Comparison of ENCODE assay signal across 17 cellular contexts in genomic region chr13:107441279-107441678, GRCh38.
A peak's percentile ranks its signal among the peaks of the same experiment; 100 is the strongest.
DNase-seq lines count a peak whose midpoint lies in the region; ATAC-seq, FAIRE-seq and TF ChIP-seq lines count a peak whose summit lies in the region.
"Had no signal": no experiment of that assay in that cellular context is flagged by ENCODE, and none has a peak within 500 bp of the region (broad histone marks: within the 10 kb centered on the region; RNA-seq: fewer than 3 reads in every experiment).

No MANE protein-coding gene starts in this region.

- H3K9me3 ChIP-seq in endothelial cell of umbilical vein (replicated peaks; ENCODE audit: control insufficient read depth, insufficient read depth, low read length) (no peaks in the 10 kb centered on the region), heart right ventricle (no peaks in the 10 kb centered on the region)

- intact Hi-C loops in endothelial cell of umbilical vein (cut with micrococcal nuclease) (no loop called here), heart right ventricle (cut with DNase I) (no loop called here)

- DNase-seq in Caki2 (ENCODE audit: low read depth) (peak; percentile 35), RKO (ENCODE audit: low spot score) (peak; percentile 62), endothelial cell of umbilical vein (ENCODE audit: low read depth, low spot score) (no peak), non-pigmented ciliary epithelial cell (ENCODE audit: low read depth) (peak; percentile 85), chondrocyte (ENCODE audit: low spot score) (no peak), heart right ventricle (no peak), substantia nigra (lab: John Stamatoyannopoulos, UW) (no peak)
- DNase-seq: activated CD4-positive, alpha-beta memory T cell treated with anti-CD3 and anti-CD28 coated beads for 36 hours; activated naive CD8-positive, alpha-beta T cell treated with anti-CD3 and anti-CD28 coated beads, Interleukin-2, amount 10 ng/mL, durations not matched to agents 7 days and 5 days; activated T-cell treated with anti-CD3 and anti-CD28 coated beads, Interleukin-2, amount 50 U/mL, for 24 hours; endodermal cell; NCI-H2081; NCI-H69 had no signal

- POLR2A ChIA-PET in endothelial cell of umbilical vein (lab: Charles Lee): no interaction called here

- dilution Hi-C loops in endothelial cell of umbilical vein (cut with MboI; ENCODE audit: extremely low pct_ligation_motif_present, low sequenced_read_pairs): no loop called here

- H3K36me3 ChIP-seq in endothelial cell of umbilical vein (ENCODE audit: control insufficient read depth in 2 of 2, extremely low read depth in 1 of 2, insufficient read depth in 2 of 2, low read length in 2 of 2) (no peaks in the 10 kb centered on the region), heart right ventricle (no peaks in the 10 kb centered on the region)

- H3K79me2 ChIP-seq in endothelial cell of umbilical vein (ENCODE audit: control insufficient read depth, insufficient read depth, low read length): no peaks in the 10 kb centered on the region

- no peak overlapping the region for H3K9ac ChIP-seq in endothelial cell of umbilical vein (replicated peaks; ENCODE audit: extremely low read depth, insufficient read depth, low read length)

- H3K36me3 Mint-ChIP-seq in chondrocyte (ENCODE audit: low read depth): no peaks in the 10 kb centered on the region
- H3K36me3 Mint-ChIP-seq: activated CD4-positive, alpha-beta memory T cell treated with anti-CD3 and anti-CD28 coated beads for 36 hours; activated naive CD8-positive, alpha-beta T cell treated with anti-CD3 and anti-CD28 coated beads, Interleukin-2, amount 10 ng/mL, durations not matched to agents 7 days and 5 days; memory B cell had no signal

- H3K4me2 ChIP-seq in endothelial cell of umbilical vein (ENCODE audit: insufficient read depth, low read length): no peak overlapping the region

- H3K4me1 ChIP-seq in endothelial cell of umbilical vein (ENCODE audit: control insufficient read depth, extremely low read depth, insufficient read depth, low read length) (no peaks in the 10 kb centered on the region), heart right ventricle (no peaks in the 10 kb centered on the region)

- no peaks in the 10 kb centered on the region for H3K9me1 ChIP-seq in endothelial cell of umbilical vein (replicated peaks; ENCODE audit: control insufficient read depth, extremely low read depth, insufficient read depth, low read length)

- H3K27ac ChIP-seq in endothelial cell of umbilical vein (ENCODE audit: insufficient read depth, low read depth, low read length) (no peak overlapping the region), heart right ventricle (no peak overlapping the region), substantia nigra (ENCODE audit: low read depth, low read length, poor library complexity, severe bottlenecking) (no peak overlapping the region)

- no peaks in the 10 kb centered on the region for H3K9me3 Mint-ChIP-seq in chondrocyte (ENCODE audit: low read depth)
- H3K9me3 Mint-ChIP-seq: endodermal cell, nephron had no signal

- FAIRE-seq in endothelial cell of umbilical vein (lab: Jason Lieb, UNC): no peak

- H3K4me1 Mint-ChIP-seq in chondrocyte (ENCODE audit: low read depth): peaks cover 17% of the 10 kb centered on the region
- H3K4me1 Mint-ChIP-seq: activated naive CD8-positive, alpha-beta T cell treated with anti-CD3 and anti-CD28 coated beads, Interleukin-2, amount 10 ng/mL, durations not matched to agents 7 days and 5 days; central memory CD8-positive, alpha-beta T cell; endodermal cell; memory B cell; nephron had no signal

- no peaks in the 10 kb centered on the region for H3K27me3 Mint-ChIP-seq in chondrocyte (ENCODE audit: low read depth)
- H3K27me3 Mint-ChIP-seq: activated CD4-positive, alpha-beta memory T cell treated with anti-CD3 and anti-CD28 coated beads for 36 hours; activated naive CD8-positive, alpha-beta T cell treated with anti-CD3 and anti-CD28 coated beads, Interleukin-2, amount 10 ng/mL, durations not matched to agents 7 days and 5 days; activated T-cell treated with anti-CD3 and anti-CD28 coated beads, Interleukin-2, amount 50 U/mL, for 24 hours; central memory CD8-positive, alpha-beta T cell; memory B cell had no signal

- H3K27ac Mint-ChIP-seq in chondrocyte (ENCODE audit: unreplicated experiment): no peak overlapping the region
- H3K27ac Mint-ChIP-seq: activated CD4-positive, alpha-beta memory T cell treated with anti-CD3 and anti-CD28 coated beads for 36 hours; activated naive CD8-positive, alpha-beta T cell treated with anti-CD3 and anti-CD28 coated beads, Interleukin-2, amount 10 ng/mL, durations not matched to agents 7 days and 5 days; activated T-cell treated with anti-CD3 and anti-CD28 coated beads, Interleukin-2, amount 50 U/mL, for 24 hours; endodermal cell; memory B cell; nephron had no signal

- H3K4me3 ChIP-seq in endothelial cell of umbilical vein (replicated peaks in 1 of 3; ENCODE audit: insufficient read depth in 1 of 3, low read depth in 1 of 3, low read length in 3 of 3): no peak overlapping the region
- H3K4me3 ChIP-seq in heart right ventricle: no peak overlapping the region

- TF ChIP-seq POLR2A in endothelial cell of umbilical vein (IDR thresholded peaks at IDR 0.05; ENCODE audit: low read depth, low read length): no peak

- BruUV-seq in endothelial cell of umbilical vein (replicated peaks; lab: Mats Ljungman, UMichigan): no TSS peak

- 82 to 84% methylated on average over 3 of the region's 3 CpGs for WGBS in heart right ventricle, 2 donors

- CTCF ChIA-PET in endothelial cell of umbilical vein (lab: Charles Lee): no interaction called here

- in situ Hi-C loops in Caki2 (cut with HindIII; ENCODE audit: low pct_unique_long_range_greater_than_20kb, low sequenced_read_pairs): no loop called here

- no peak for ATAC-seq in GM18867 (IDR thresholded peaks at IDR 0.05; ENCODE audit: unreplicated experiment)
- no peak for ATAC-seq in heart right ventricle

- no peaks in the 10 kb centered on the region for H3K27me3 ChIP-seq in endothelial cell of umbilical vein (ENCODE audit: control insufficient read depth in 2 of 2, insufficient read depth in 2 of 2, low read length in 2 of 2)
- H3K27me3 ChIP-seq in heart right ventricle: no peaks in the 10 kb centered on the region

- no peaks in the 10 kb centered on the region for H4K20me1 ChIP-seq in endothelial cell of umbilical vein (replicated peaks; ENCODE audit: control insufficient read depth, extremely low read depth, insufficient read depth, low read length)

- H3K4me3 Mint-ChIP-seq in chondrocyte (ENCODE audit: unreplicated experiment): no peak overlapping the region
- H3K4me3 Mint-ChIP-seq: activated CD4-positive, alpha-beta memory T cell treated with anti-CD3 and anti-CD28 coated beads for 36 hours; activated naive CD8-positive, alpha-beta T cell treated with anti-CD3 and anti-CD28 coated beads, Interleukin-2, amount 10 ng/mL, durations not matched to agents 7 days and 5 days; activated T-cell treated with anti-CD3 and anti-CD28 coated beads, Interleukin-2, amount 50 U/mL, for 24 hours; central memory CD8-positive, alpha-beta T cell; endodermal cell; memory B cell; nephron had no signal

- no peak overlapping the region for H2AFZ ChIP-seq in endothelial cell of umbilical vein (ENCODE audit: low read depth, low read length)

- no peak for TF ChIP-seq CTCF in endothelial cell of umbilical vein (IDR thresholded peaks at IDR 0.05; ENCODE audit: extremely low read depth in 1 of 2, insufficient read depth in 1 of 2, low read depth in 1 of 2, low read length in 2 of 2)
- no peak for TF ChIP-seq CTCF in chondrocyte (IDR thresholded peaks at IDR 0.05)
- TF ChIP-seq CTCF in heart right ventricle (IDR thresholded peaks at IDR 0.05): no peak

TF ChIP-seq in endothelial cell of umbilical vein, 7 proteins besides CTCF, POLR2A, EP300 and RAD21:
- peak; percentile 20 for TF ChIP-seq FOS (IDR thresholded peaks at IDR 0.05; ENCODE audit: borderline replicate concordance, insufficient read depth, low read length)
- TF ChIP-seq JUN (IDR thresholded peaks at IDR 0.05; ENCODE audit: borderline replicate concordance, insufficient read depth, insufficient read length, low read depth): no peak

Comparison
In these comparisons a context has a peak if more than half of its experiments do, and no peak if none do; other contexts are left out.
1. DNase-seq: peak in Caki2 (single experiment), RKO (single experiment) and non-pigmented ciliary epithelial cell (single experiment); none in endothelial cell of umbilical vein (single experiment), chondrocyte (single experiment), heart right ventricle (0 of 2) and substantia nigra (0 of 49).